Comparison of ENCODE assay signal across 9 cellular contexts in the genomic region with DNA sequence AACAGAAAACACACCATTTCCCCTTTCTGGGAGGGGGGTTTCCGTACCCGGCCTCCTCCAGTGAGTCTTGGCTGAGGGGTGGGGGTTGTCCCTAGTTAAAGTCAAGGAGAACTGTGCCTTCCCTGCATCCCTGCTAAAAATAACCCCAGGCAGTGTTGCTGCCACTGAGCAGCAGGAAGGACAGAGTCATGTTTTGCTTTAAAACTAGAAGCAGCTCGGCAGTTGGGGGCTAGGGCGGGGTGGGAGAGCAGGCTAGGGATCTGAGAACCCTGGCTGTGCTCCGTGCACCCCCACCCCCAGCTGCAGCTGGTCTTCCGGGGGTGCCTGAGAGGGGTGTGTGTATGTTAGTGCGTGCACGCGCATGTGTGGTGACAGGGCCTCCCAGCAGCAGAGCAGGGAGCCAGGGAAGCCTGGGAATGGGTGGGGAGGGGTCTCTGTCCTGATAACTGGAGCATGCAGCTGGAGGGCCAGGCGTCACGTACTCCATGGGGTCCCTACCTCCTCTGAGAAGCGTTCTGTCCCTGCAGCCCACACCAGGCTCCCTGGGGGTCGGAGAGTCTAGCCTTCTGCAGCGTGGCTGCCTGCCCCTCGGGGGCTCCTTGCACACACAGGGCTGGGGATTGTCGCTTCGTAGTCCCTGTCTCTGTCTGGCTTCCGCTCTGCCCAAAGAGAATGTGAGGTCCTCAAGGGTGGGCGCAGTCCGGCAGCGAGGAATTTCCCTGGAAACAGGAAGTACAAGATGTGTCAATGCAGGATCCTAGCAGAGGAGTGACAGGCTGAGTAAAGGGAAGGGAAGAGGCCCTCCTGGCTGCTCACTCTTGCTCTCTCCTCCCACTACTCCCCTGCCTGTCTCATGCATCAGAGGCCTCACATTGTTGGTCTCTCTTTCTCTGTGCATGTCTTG. TPM values are rescaled to one million over a fixed set of nuclear protein-coding genes. Genes with fewer than 3 reads are reported as not detected.
DNase-seq lines count a peak whose midpoint lies in the region; ATAC-seq and TF ChIP-seq lines count a peak whose summit lies in the region.
"Had no signal": no experiment of that assay in that cellular context is flagged by ENCODE, and none has a peak within 500 bp of the region (broad histone marks: within the 10 kb centered on the region; RNA-seq: fewer than 3 reads in every experiment).

No MANE protein-coding gene starts in this region.

- 0 out of 2 replicates have a peak overlapping the region, but pooled peaks have one; percentile 32 for H3K56ac ChIP-seq in IMR-90 (ENCODE audit: extremely low read depth, insufficient read depth, low read length)

- dilution Hi-C loops in IMR-90 (cut with HindIII; ENCODE audit: low sequenced_read_pairs, unreplicated experiment), result no loop called here

- H4K5ac ChIP-seq in IMR-90 (ENCODE audit: low read depth, low read length), result peak overlapping the region; percentile 87

- no peaks in the 10 kb centered on the region for H4K20me1 ChIP-seq in IMR-90 (ENCODE audit: insufficient read depth, low read length)

- H4K91ac ChIP-seq in IMR-90 (ENCODE audit: insufficient read depth, low read depth, low read length), result peak overlapping the region; percentile 80

- H3K18ac ChIP-seq in IMR-90 (ENCODE audit: low read depth, low read length), result peak overlapping the region; percentile 33

- TF ChIP-seq POLR2A in IMR-90 (IDR thresholded peaks at IDR 0.05; ENCODE audit: low read depth, low read length), result no peak

- no peak for TF ChIP-seq RAD21 in IMR-90 (IDR thresholded peaks at IDR 0.05; ENCODE audit: low read length)

- 18% methylated on average over 8 of the region's 21 CpGs; no CpG with 5 or more reads in 1 of the 2 experiments for WGBS in IMR-90 (ENCODE audit: extremely low coverage in 2 of 2, insufficient read length in 1 of 2), 2 experiments
- WGBS in adipose tissue, 3 donors, result 17 to 63% (median 31%) methylated on average over 21 of the region's 21 CpGs

- peak overlapping the region; percentile 94 to 96; a peak in 3 of 4 replicates for H4K8ac ChIP-seq in IMR-90 (ENCODE audit: low read depth in 2 of 2, low read length in 2 of 2)

- TF ChIP-seq CTCF in C4-2B (conservative IDR thresholded peaks at IDR 0.05) (no peak), IMR-90 (conservative IDR thresholded peaks at IDR 0.05; ENCODE audit: low read depth, low read length) (no peak)

- peak overlapping the region; percentile 93 for H2AK9ac ChIP-seq in IMR-90 (replicated peaks; ENCODE audit: low read depth, low read length, poor library complexity)

- peak overlapping the region; percentile 73; the same call in 1 of the 2 replicates for H2BK20ac ChIP-seq in IMR-90 (ENCODE audit: low read depth, low read length)

- H2AK5ac ChIP-seq in IMR-90 (ENCODE audit: low read depth, low read length), result peak overlapping the region; percentile 76

- H3K9me3 ChIP-seq in IMR-90 (ENCODE audit: control insufficient read depth, insufficient read depth, low read length) (no peaks in the 10 kb centered on the region), iPS-20b (ENCODE audit: insufficient read depth, low read depth, low read length) (no peaks in the 10 kb centered on the region)

- H3K9me1 ChIP-seq in IMR-90 (ENCODE audit: insufficient read depth, low read length), result peaks cover 11% of the 10 kb centered on the region

- ATAC-seq in GM19395 (IDR thresholded peaks at IDR 0.05; ENCODE audit: unreplicated experiment), result peak; percentile 62
- peak; percentile 81 for ATAC-seq in IMR-90 (ENCODE audit: low read depth)
- ATAC-seq in GM19035 (IDR thresholded peaks at IDR 0.05; ENCODE audit: unreplicated experiment), result no peak

- H2AFZ ChIP-seq in IMR-90 (replicated peaks; ENCODE audit: low read length, poor library complexity), result peak overlapping the region; percentile 98

- H3K9ac ChIP-seq in IMR-90 (ENCODE audit: low read depth, low read length), result peak overlapping the region; percentile 37
- H3K9ac ChIP-seq in iPS-20b (ENCODE audit: low read depth, low read length), result peak overlapping the region; percentile 38; the same call in 1 of the 2 replicates

- CTCF ChIA-PET in IMR-90 (lab: Yijun Ruan, JAX), result no interaction called here

- no peaks in the 10 kb centered on the region for H3K36me3 ChIP-seq in IMR-90 (ENCODE audit: control insufficient read depth, insufficient read depth, low read length)
- no peaks in the 10 kb centered on the region for H3K36me3 ChIP-seq in iPS-20b (ENCODE audit: insufficient read depth, low read depth, low read length)

- POLR2A ChIA-PET in IMR-90 (lab: Charles Lee; ENCODE audit: unreplicated experiment), result interaction anchor here (0.7 kb wide), 1 partner anchor 12 kb away, joined by 3 read pairs; no protein-coding TSS in a partner anchor

- H3K14ac ChIP-seq in IMR-90 (replicated peaks; ENCODE audit: low read depth, low read length), result peak overlapping the region; percentile 91

- intact Hi-C loops in IMR-90 (cut with micrococcal nuclease), result no loop called here

- peak overlapping the region; percentile 93 for H3K4ac ChIP-seq in IMR-90 (ENCODE audit: low read depth, low read length)

- H2BK120ac ChIP-seq in IMR-90 (ENCODE audit: low read depth, low read length), result peak overlapping the region; percentile 95

- H3K23ac ChIP-seq in IMR-90 (ENCODE audit: low read depth, low read length), result peak overlapping the region; percentile 83

- peaks cover 19% of the 10 kb centered on the region for H3K4me1 ChIP-seq in IMR-90 (ENCODE audit: control insufficient read depth, insufficient read depth, low read length)
- H3K4me1 ChIP-seq in iPS-20b (ENCODE audit: insufficient read depth, low read length), result peaks cover 32% of the 10 kb centered on the region

- peaks cover 4% of the 10 kb centered on the region; the same call in 1 of the 2 replicates for H3K27me3 ChIP-seq in IMR-90 (ENCODE audit: control insufficient read depth, insufficient read depth, low read length)
- H3K27me3 ChIP-seq in iPS-20b (ENCODE audit: insufficient read depth, low read length), result 0 out of 2 replicates have a peak, but pooled peaks cover 3% of the 10 kb centered on the region

- peak overlapping the region; percentile 31 for H2BK5ac ChIP-seq in IMR-90 (ENCODE audit: low read depth, low read length, poor library complexity, severe bottlenecking)

- DNase-seq in IMR-90 (peak; percentile 47), HCEC 1CT (no peak)

- BruUV-seq in IMR-90 (replicated peaks; lab: Mats Ljungman, UMichigan), result no TSS peak

- in situ Hi-C loops in IMR-90 (cut with MboI; ENCODE audit: low sequenced_read_pairs), result no loop called here

- H3K4me2 ChIP-seq in IMR-90 (ENCODE audit: low read depth, low read length), result peak overlapping the region; percentile 67

- peaks cover 0 to 8% of the 10 kb centered on the region in 2 experiments; a peak in 1 of 4 replicates for H3K79me1 ChIP-seq in IMR-90 (ENCODE audit: low read depth in 1 of 2, low read length in 2 of 2)

- H3K27ac ChIP-seq in C4-2B (peak overlapping the region; percentile 98), IMR-90 (ENCODE audit: insufficient read depth, low read length) (peak overlapping the region; percentile 12), adipose tissue (ENCODE audit: low read depth, low read length) (peak overlapping the region; percentile 0), iPS-20b (ENCODE audit: low read length) (peak overlapping the region; percentile 3), skin epidermis (peak overlapping the region in 20 of 21 experiments; percentile 47 to 89 (median 76))

- H3K4me3 ChIP-seq in IMR-90 (ENCODE audit: insufficient read depth, low read depth, low read length) (peak overlapping the region; percentile 3; the same call in 1 of the 2 replicates), iPS-20b (ENCODE audit: low read length) (0 out of 2 replicates have a peak overlapping the region, but pooled peaks have one; percentile 5), skin epidermis (no peak overlapping the region)

- peak overlapping the region; percentile 68; the same call in 1 of the 3 replicates for H2BK15ac ChIP-seq in IMR-90 (ENCODE audit: low read depth, low read length)

TF ChIP-seq in IMR-90, 13 proteins besides CTCF, POLR2A, EP300 and RAD21 (continues in another document):
- TF ChIP-seq MXI1 (IDR thresholded peaks at IDR 0.05; ENCODE audit: borderline replicate concordance, low read depth, low read length) (no peak), FOS (IDR thresholded peaks at IDR 0.05; ENCODE audit: low read depth, low read length) (no peak), RFX5 (IDR thresholded peaks at IDR 0.05; ENCODE audit: low read depth, low read length) (no peak), SMC3 (IDR thresholded peaks at IDR 0.05; ENCODE audit: low read depth, low read length) (no peak), MAZ (IDR thresholded peaks at IDR 0.05; ENCODE audit: borderline replicate concordance, low read depth, low read length) (no peak), NFE2L2 (IDR thresholded peaks at IDR 0.05; ENCODE audit: low read depth, low read length) (no peak), CEBPB (IDR thresholded peaks at IDR 0.05; ENCODE audit: low read depth, low read length) (no peak), MAFK (IDR thresholded peaks at IDR 0.05; ENCODE audit: low read depth, low read length) (no peak), BHLHE40 (IDR thresholded peaks at IDR 0.05; ENCODE audit: low read depth, low read length) (no peak)
- TF ChIP-seq, protein P1, sequence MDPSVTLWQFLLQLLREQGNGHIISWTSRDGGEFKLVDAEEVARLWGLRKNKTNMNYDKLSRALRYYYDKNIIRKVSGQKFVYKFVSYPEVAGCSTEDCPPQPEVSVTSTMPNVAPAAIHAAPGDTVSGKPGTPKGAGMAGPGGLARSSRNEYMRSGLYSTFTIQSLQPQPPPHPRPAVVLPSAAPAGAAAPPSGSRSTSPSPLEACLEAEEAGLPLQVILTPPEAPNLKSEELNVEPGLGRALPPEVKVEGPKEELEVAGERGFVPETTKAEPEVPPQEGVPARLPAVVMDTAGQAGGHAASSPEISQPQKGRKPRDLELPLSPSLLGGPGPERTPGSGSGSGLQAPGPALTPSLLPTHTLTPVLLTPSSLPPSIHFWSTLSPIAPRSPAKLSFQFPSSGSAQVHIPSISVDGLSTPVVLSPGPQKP (IDR thresholded peaks at IDR 0.05; ENCODE audit: borderline replicate concordance, low read depth, low read length), result no peak

RNA-seq across cellular contexts. Expression of gene ARMC12, which starts 16.8 kb away (rescaled TPM):
- total RNA-seq in IMR-90 (2012; rRNA removed), result 0.18 and 0.28 TPM in 2 replicates
- 0.56 and 0.74 TPM in 2 replicates for polyA plus RNA-seq in IMR-90 (2012; rRNA removed)
- 0.16 and 0.30 TPM in 2 replicates for polyA plus RNA-seq in IMR-90 (2012; cell fraction: cytosol; rRNA removed)
- 6.9 and 8.4 TPM in 2 replicates for polyA plus RNA-seq in IMR-90 (2012; cell fraction: nucleus; rRNA removed; ENCODE audit: low replicate concordance)
- polyA plus RNA-seq in adipose tissue, result under 1 TPM; 0.56 to 0.71 (median 0.58) TPM

RNA-seq across cellular contexts. Expression of gene FKBP5, which starts 31.4 kb away (rescaled TPM):
- total RNA-seq in IMR-90 (2012; rRNA removed), result 7.0 and 10.0 TPM in 2 replicates
- polyA plus RNA-seq in IMR-90 (2012; rRNA removed) (5.6 and 6.8 TPM in 2 replicates), adipose tissue (100 to 1,000 TPM; 111 to 356 (median 181) TPM)
- polyA plus RNA-seq in IMR-90 (2012; cell fraction: cytosol; rRNA removed), result 1.2 and 2.7 TPM in 2 replicates
- 0.62 and 3.4 TPM in 2 replicates for polyA plus RNA-seq in IMR-90 (2012; cell fraction: nucleus; rRNA removed; ENCODE audit: low replicate concordance)

RNA-seq across cellular contexts. Expression of gene CLPSL2, which starts 56.3 kb away (rescaled TPM):
- not detected in 2 replicates for total RNA-seq in IMR-90 (2012; rRNA removed)
- polyA plus RNA-seq in IMR-90 (2012; rRNA removed) (not detected in 2 replicates), adipose tissue (1 to 10 TPM in 1 of 3 donors, not detected in 2; 1.3 TPM)
- polyA plus RNA-seq in IMR-90 (2012; cell fraction: cytosol; rRNA removed), result 0.76 TPM in 1 of 2 replicates, not detected in the other
- polyA plus RNA-seq in IMR-90 (2012; cell fraction: nucleus; rRNA removed; ENCODE audit: low replicate concordance), result not detected in 2 replicates
- total RNA-seq: M059J had no signal

Comparison
In these comparisons a context has a peak if more than half of its experiments do, and no peak if none do; other contexts are left out.
1. H3K27ac ChIP-seq: peak in every context shown above with its lines; median percentile 98 in C4-2B; 76 in skin epidermis; 12 in IMR-90; 3 in iPS-20b; 0 in adipose tissue.
2. H3K4me3 ChIP-seq: peak in IMR-90 (single experiment) and iPS-20b (single experiment); none in skin epidermis (0 of 7).
3. RNA of gene FKBP5, which starts 31.4 kb away (polyA plus RNA-seq): 111 to 356 TPM in adipose tissue; 0.62 to 6.8 TPM in IMR-90; every median in the first group is over 10 times any median in the second.